8 cellular contexts compared by ENCODE assay signal in the genomic region with DNA sequence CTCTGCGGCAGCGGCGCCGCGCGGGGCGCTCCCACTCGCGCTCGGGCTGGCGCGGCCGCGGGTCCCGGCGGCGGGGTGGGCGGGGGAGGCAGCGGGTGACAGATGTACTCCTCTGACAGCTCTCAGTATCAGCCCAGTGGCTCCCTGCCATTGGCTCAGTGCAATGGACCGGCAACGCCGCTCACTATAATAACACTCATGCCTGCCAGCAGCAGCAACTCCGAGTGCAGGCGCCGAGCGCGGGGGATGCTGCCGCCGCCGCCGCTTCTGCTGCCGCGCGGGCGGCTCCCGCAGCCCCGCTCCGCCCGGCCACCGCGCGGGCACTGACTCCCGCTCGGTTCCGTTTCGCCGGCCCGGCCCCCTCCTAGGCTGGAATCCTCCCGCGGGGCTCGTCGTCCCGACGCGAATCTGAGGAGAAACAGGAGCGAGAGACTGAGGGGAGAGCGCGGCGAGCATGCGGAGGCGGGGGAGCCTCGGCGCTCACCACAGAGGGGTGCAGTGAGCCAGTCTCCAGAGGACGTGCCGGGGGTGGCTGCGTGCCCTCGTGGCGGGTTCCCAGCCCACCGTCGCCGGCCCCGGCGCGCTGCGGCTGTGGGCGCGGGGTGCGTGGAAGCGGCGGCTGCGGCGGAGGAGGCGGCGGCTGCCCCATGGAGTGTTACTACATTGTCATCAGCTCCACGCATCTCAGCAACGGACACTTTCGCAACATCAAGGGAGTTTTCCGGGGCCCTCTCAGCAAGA. TPM values are rescaled to one million over a fixed set of nuclear protein-coding genes. Genes with fewer than 3 reads are reported as not detected.
DNase-seq lines count a peak whose midpoint lies in the region; ATAC-seq and TF ChIP-seq lines count a peak whose summit lies in the region.

A gene (plus strand): TSS at position 217 of the 741 bp plus-strand sequence. CDS start 431 bp downstream, at position 648.

- peaks cover 15% of the 10 kb centered on the region for H3K4me1 Mint-ChIP-seq in osteocyte (ENCODE audit: unreplicated experiment)

- peak; percentile 7 for DNase-seq in DMS79 treated with DMSO at 0.1 percent for 48 hours (lab: John Stamatoyannopoulos, UW)
- DNase-seq in NCI-H82 treated with DMSO at 0.1 percent for 48 hours (lab: John Stamatoyannopoulos, UW; ENCODE audit: unreplicated experiment) = peak; percentile 77
- peak; percentile 74 for DNase-seq in amniotic epithelial cell (ENCODE audit: low read depth)
- DNase-seq in left cardiac atrium = peak; percentile 60
- peak; percentile 84 for DNase-seq in osteocyte (ENCODE audit: extremely low spot score, unreplicated experiment)
- DNase-seq in stimulated activated naive CD4-positive, alpha-beta T cell treated with Interleukin-2 at 50 U/mL for 16 hours (lab: John Stamatoyannopoulos, UW) = no peak

- H3K9me3 Mint-ChIP-seq in osteocyte (ENCODE audit: unreplicated experiment) = no peaks in the 10 kb centered on the region

- peak within 1 kb of the TSS; percentile 16 for H3K27ac Mint-ChIP-seq in osteocyte (ENCODE audit: unreplicated experiment)

- peak; percentile 81 for ATAC-seq in GM19395 (IDR thresholded peaks at IDR 0.05; ENCODE audit: unreplicated experiment)
- ATAC-seq in HG03342 (IDR thresholded peaks at IDR 0.05; ENCODE audit: unreplicated experiment) = peak; percentile 77
- ATAC-seq in left cardiac atrium = peak; percentile 74 to 81

- no peak for TF ChIP-seq CTCF in osteocyte (IDR thresholded peaks at IDR 0.05)

- intact Hi-C loops in left cardiac atrium (cut with DNase I) = no loop called here

- peak within 1 kb of the TSS; percentile 70 for H3K4me3 Mint-ChIP-seq in osteocyte (ENCODE audit: unreplicated experiment)

- peaks cover 53% of the 10 kb centered on the region for H3K27me3 Mint-ChIP-seq in osteocyte (ENCODE audit: unreplicated experiment)

- no peaks in the 10 kb centered on the region for H3K36me3 Mint-ChIP-seq in osteocyte (ENCODE audit: unreplicated experiment)

RNA-seq across cellular contexts. Expression of the gene that starts here (rescaled TPM):
- under 1 TPM in 1 of 2 donors, not detected in 1; 0.09 TPM for total RNA-seq in left cardiac atrium
- total RNA-seq in osteocyte = not detected in 2 replicates

Comparison
In these comparisons a context has a peak if more than half of its experiments do, and no peak if none do; other contexts are left out.
1. Peak in DNase-seq and ATAC-seq in left cardiac atrium; RNA of the gene not detected or under 1 TPM.
2. Peak in DNase-seq in osteocyte; RNA of the gene not detected or under 1 TPM.